Comparison of ENCODE assay signal across 1 cellular context in genomic region chr1:1371741-1372711, GRCh38.
TF ChIP-seq lines count a peak whose summit lies in the region.

No MANE protein-coding gene starts in this region.

TF ChIP-seq in H1, 55 proteins besides CTCF, POLR2A, EP300 and RAD21:
- TF ChIP-seq PHF8 (conservative IDR thresholded peaks at IDR 0.05; ENCODE audit: low read depth, low read length) (no peak), E2F6 (IDR thresholded peaks at IDR 0.05) (no peak), CBX5 (IDR thresholded peaks at IDR 0.05; ENCODE audit: low read depth, low read length) (no peak), YY1 (IDR thresholded peaks at IDR 0.05; ENCODE audit: low read depth, low read length) (no peak), SIX5 (IDR thresholded peaks at IDR 0.05; ENCODE audit: low read depth, low read length) (no peak), SIN3A (conservative IDR thresholded peaks at IDR 0.05 in 1 of 2, IDR thresholded peaks at IDR 0.05 in 1 of 2; ENCODE audit: low read depth in 1 of 2, low read length in 2 of 2) (peak; percentile 57 to 74; a peak in 1 of 4 replicates), POLR2AphosphoS5 (IDR thresholded peaks at IDR 0.05; ENCODE audit: low read depth, low read length) (peak; percentile 13; the same call in 1 of the 2 replicates), MAX (IDR thresholded peaks at IDR 0.05) (0 out of 2 replicates have a peak, but pooled peaks have one; percentile 19), BRCA1 (IDR thresholded peaks at IDR 0.05; ENCODE audit: low read depth, low read length) (no peak), KDM4A (IDR thresholded peaks at IDR 0.05; ENCODE audit: low read depth, low read length, severe bottlenecking) (no peak), TAF7 (optimal IDR thresholded peaks at IDR 0.05; ENCODE audit: borderline replicate concordance, low read depth, low read length) (no peak), GABPA (IDR thresholded peaks at IDR 0.05; ENCODE audit: borderline replicate concordance, insufficient read depth, low read length) (peak; percentile 80; the same call in 1 of the 2 replicates), SP1 (IDR thresholded peaks at IDR 0.05; ENCODE audit: low read depth, low read length) (no peak), KDM1A (IDR thresholded peaks at IDR 0.05; ENCODE audit: borderline replicate concordance, low read length) (no peak), TEAD4 (IDR thresholded peaks at IDR 0.05; ENCODE audit: low read depth, low read length) (no peak), TCF12 (IDR thresholded peaks at IDR 0.05; ENCODE audit: low read depth, low read length) (peak; percentile 80; the same call in 1 of the 2 replicates), JUN (IDR thresholded peaks at IDR 0.05; ENCODE audit: low read depth, low read length) (no peak), FOSL1 (IDR thresholded peaks at IDR 0.05; ENCODE audit: insufficient read depth, low read depth, low read length) (no peak), CHD1 (IDR thresholded peaks at IDR 0.05; ENCODE audit: low read depth, low read length) (no peak)
- TF ChIP-seq, protein P1, sequence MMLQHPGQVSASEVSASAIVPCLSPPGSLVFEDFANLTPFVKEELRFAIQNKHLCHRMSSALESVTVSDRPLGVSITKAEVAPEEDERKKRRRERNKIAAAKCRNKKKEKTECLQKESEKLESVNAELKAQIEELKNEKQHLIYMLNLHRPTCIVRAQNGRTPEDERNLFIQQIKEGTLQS (IDR thresholded peaks at IDR 0.05; ENCODE audit: insufficient read depth, low read depth, low read length) = no peak
